ENCODE assay signal across 14 cellular contexts in the genomic region with DNA sequence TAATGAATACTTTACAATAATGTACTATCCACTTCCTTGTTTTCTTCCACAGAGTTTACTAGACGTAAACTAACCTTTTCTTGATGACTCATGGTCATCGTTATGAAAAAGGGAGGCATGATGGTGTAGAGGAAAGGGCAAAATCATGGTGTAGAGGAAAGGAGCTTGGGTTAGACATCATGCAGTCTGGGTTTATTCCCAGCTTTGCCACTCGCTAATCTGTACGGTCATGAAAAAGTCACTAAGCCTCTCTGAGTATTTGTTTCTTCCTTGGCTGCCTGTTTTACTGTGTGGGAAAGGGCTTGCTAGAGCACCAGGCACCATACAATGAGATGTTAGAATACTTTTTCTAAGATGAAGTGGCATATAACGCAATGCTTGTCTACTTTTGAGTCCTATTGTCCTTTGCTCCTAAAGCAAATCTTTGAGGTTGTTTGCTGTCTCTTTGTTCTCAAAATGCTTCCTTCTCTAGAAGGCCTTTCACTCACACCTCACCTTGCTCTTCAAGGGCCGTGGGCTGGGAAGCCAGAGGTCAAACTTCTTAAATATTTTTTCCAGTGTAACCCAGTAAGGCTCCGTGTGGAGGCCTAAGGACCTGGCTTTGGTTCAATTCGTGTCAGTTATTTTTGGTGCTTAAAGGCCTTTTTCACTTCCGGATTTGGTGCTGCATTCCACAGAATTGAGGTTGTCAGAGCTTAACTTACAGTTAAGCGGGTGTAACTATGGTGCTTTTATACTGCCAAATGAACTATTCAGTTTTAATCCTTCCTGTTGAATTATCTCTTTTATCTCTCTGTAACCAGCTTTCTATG. TPM values are rescaled to one million over a fixed set of nuclear protein-coding genes. Genes with fewer than 3 reads are reported as not detected.
DNase-seq lines count a peak whose midpoint lies in the region; ATAC-seq and TF ChIP-seq lines count a peak whose summit lies in the region.
"Had no signal": no experiment of that assay in that cellular context is flagged by ENCODE, and none has a peak within 500 bp of the region (broad histone marks: within the 10 kb centered on the region; RNA-seq: fewer than 3 reads in every experiment).

No MANE protein-coding gene starts in this region.

- H3K27me3 Mint-ChIP-seq in WTC11 (ENCODE audit: low read depth), result peaks cover 9% of the 10 kb centered on the region; the same call in 1 of the 2 replicates
- H3K27me3 Mint-ChIP-seq: effector memory CD8-positive, alpha-beta T cell had no signal

- H3K79me2 ChIP-seq in mesendoderm (ENCODE audit: control insufficient read depth, insufficient read depth, low read length), result no peaks in the 10 kb centered on the region

- no peaks in the 10 kb centered on the region for H3K9me3 Mint-ChIP-seq in WTC11
- H3K9me3 Mint-ChIP-seq: activated T-helper 17 cell treated with anti-CD3 and anti-CD28 coated beads, Interleukin-2, amount 50 U/mL, for 72 hours; effector memory CD8-positive, alpha-beta T cell had no signal

- no peak overlapping the region for H3K56ac ChIP-seq in mesendoderm (ENCODE audit: low read length)

- H3K18ac ChIP-seq in mesendoderm (ENCODE audit: low read length), result no peak overlapping the region

- DNase-seq in Ammon's horn (ENCODE audit: low spot score), result peak; percentile 23
- DNase-seq in KBM-7, result peak; percentile 68
- peak; percentile 24 for DNase-seq in amniotic epithelial cell (ENCODE audit: low read depth)
- no peak for DNase-seq in mesendoderm
- DNase-seq in WTC11 (ENCODE audit: low spot score), result no peak
- DNase-seq in cerebellum (ENCODE audit: low spot score), result no peak
- DNase-seq: DMS 273 treated with DMSO at 0.1 percent for 48 hours; effector memory CD8-positive, alpha-beta T cell; stimulated activated CD4-positive, alpha-beta T cell treated with anti-CD3 and anti-CD28 coated beads, Interleukin-2, amount 100 ng/mL, for 48 hours had no signal

- no peak overlapping the region for H3K4me3 ChIP-seq in mesendoderm (ENCODE audit: low read length)
- H3K4me3 ChIP-seq: SJCRH30 had no signal

- no peak overlapping the region for H3K27ac ChIP-seq in mesendoderm (ENCODE audit: low read depth, low read length)
- H3K27ac ChIP-seq: SJCRH30 had no signal

- H3K4me3 Mint-ChIP-seq in WTC11, result no peak overlapping the region
- H3K4me3 Mint-ChIP-seq: effector memory CD8-positive, alpha-beta T cell had no signal

- peak overlapping the region; percentile 43 for H3K4ac ChIP-seq in mesendoderm (ENCODE audit: low read depth, low read length)

- H3K4me2 ChIP-seq in mesendoderm (ENCODE audit: low read length), result no peak overlapping the region

- H3K23ac ChIP-seq in mesendoderm (ENCODE audit: low read length), result no peak overlapping the region

- H3K79me1 ChIP-seq in mesendoderm (ENCODE audit: low read length), result no peaks in the 10 kb centered on the region

- CTCF ChIA-PET in WTC11 (lab: Charles Lee), result interaction anchor here (1.5 to 2.4 kb wide), 2 partner anchors 8 to 58 kb away, joined by 9 to 11 read pairs; no protein-coding TSS in a partner anchor

- no peak overlapping the region for H2AK5ac ChIP-seq in mesendoderm (ENCODE audit: low read length)

- ATAC-seq in HG03521 (IDR thresholded peaks at IDR 0.05; ENCODE audit: unreplicated experiment), result no peak
- no peak for ATAC-seq in GM18519 (IDR thresholded peaks at IDR 0.05; ENCODE audit: low FRiP score, unreplicated experiment)
- ATAC-seq in WTC11, result no peak
- ATAC-seq: effector memory CD8-positive, alpha-beta T cell had no signal

- H2BK120ac ChIP-seq in mesendoderm (ENCODE audit: low read depth, low read length), result no peak overlapping the region

- no peaks in the 10 kb centered on the region for H3K36me3 ChIP-seq in mesendoderm (ENCODE audit: control insufficient read depth, insufficient read depth, low read length)
- H3K36me3 ChIP-seq: SJCRH30 had no signal

- H3K4me1 Mint-ChIP-seq in WTC11, result no peaks in the 10 kb centered on the region

- POLR2A ChIA-PET in WTC11 (lab: Charles Lee), result interaction anchor here (0.6 kb wide), 1 partner anchor 59 kb away, joined by 3 read pairs; no protein-coding TSS in a partner anchor

- no peak overlapping the region for H3K27ac Mint-ChIP-seq in WTC11
- H3K27ac Mint-ChIP-seq: effector memory CD8-positive, alpha-beta T cell had no signal

- no peaks in the 10 kb centered on the region for H3K27me3 ChIP-seq in mesendoderm (ENCODE audit: insufficient read depth, low read length, poor library complexity)

- in situ Hi-C loops in KBM-7 (cut with MboI; ENCODE audit: low pct_unique_long_range_greater_than_20kb, low sequenced_read_pairs), result no loop called here

- H2BK15ac ChIP-seq in mesendoderm (replicated peaks; ENCODE audit: low read depth), result no peak overlapping the region

- H2BK5ac ChIP-seq in mesendoderm (ENCODE audit: low read length), result no peak overlapping the region

- no peak overlapping the region for H4K5ac ChIP-seq in mesendoderm (ENCODE audit: low read length)

- no peak for TF ChIP-seq CTCF in WTC11 (IDR thresholded peaks at IDR 0.05)

- no peaks in the 10 kb centered on the region for H3K36me3 Mint-ChIP-seq in WTC11

- WGBS in mesendoderm (ENCODE audit: extremely low coverage, insufficient coverage, low lambda C conversion rate), result no CpG with 5 or more reads among the region's 10 CpGs

- peaks cover 3% of the 10 kb centered on the region for H3K4me1 ChIP-seq in mesendoderm (ENCODE audit: control insufficient read depth, low read depth, low read length)

- H3K9ac ChIP-seq in mesendoderm (ENCODE audit: low read length), result no peak overlapping the region

- H4K8ac ChIP-seq in mesendoderm (ENCODE audit: low read depth, low read length), result no peak overlapping the region

TF ChIP-seq in WTC11, 78 proteins besides CTCF, POLR2A, EP300 and RAD21 (continues in another document):
- TF ChIP-seq MYBL2 (CRISPR knock-in tag; IDR thresholded peaks at IDR 0.05) (no peak), MXD4 (CRISPR knock-in tag; IDR thresholded peaks at IDR 0.05; ENCODE audit: borderline replicate concordance) (no peak), ZNF671 (CRISPR knock-in tag; IDR thresholded peaks at IDR 0.05) (no peak), SMAD3 (CRISPR knock-in tag; IDR thresholded peaks at IDR 0.05; ENCODE audit: borderline replicate concordance) (no peak), ZNF232 (CRISPR knock-in tag; IDR thresholded peaks at IDR 0.05) (no peak), PRRX2 (CRISPR knock-in tag; IDR thresholded peaks at IDR 0.05) (no peak), FOXK1 (CRISPR knock-in tag; IDR thresholded peaks at IDR 0.05) (no peak), TCF7 (CRISPR knock-in tag; IDR thresholded peaks at IDR 0.05; ENCODE audit: low read depth) (no peak), GTF2I (CRISPR knock-in tag; conservative IDR thresholded peaks at IDR 0.05) (no peak)
- TF ChIP-seq, protein P1, sequence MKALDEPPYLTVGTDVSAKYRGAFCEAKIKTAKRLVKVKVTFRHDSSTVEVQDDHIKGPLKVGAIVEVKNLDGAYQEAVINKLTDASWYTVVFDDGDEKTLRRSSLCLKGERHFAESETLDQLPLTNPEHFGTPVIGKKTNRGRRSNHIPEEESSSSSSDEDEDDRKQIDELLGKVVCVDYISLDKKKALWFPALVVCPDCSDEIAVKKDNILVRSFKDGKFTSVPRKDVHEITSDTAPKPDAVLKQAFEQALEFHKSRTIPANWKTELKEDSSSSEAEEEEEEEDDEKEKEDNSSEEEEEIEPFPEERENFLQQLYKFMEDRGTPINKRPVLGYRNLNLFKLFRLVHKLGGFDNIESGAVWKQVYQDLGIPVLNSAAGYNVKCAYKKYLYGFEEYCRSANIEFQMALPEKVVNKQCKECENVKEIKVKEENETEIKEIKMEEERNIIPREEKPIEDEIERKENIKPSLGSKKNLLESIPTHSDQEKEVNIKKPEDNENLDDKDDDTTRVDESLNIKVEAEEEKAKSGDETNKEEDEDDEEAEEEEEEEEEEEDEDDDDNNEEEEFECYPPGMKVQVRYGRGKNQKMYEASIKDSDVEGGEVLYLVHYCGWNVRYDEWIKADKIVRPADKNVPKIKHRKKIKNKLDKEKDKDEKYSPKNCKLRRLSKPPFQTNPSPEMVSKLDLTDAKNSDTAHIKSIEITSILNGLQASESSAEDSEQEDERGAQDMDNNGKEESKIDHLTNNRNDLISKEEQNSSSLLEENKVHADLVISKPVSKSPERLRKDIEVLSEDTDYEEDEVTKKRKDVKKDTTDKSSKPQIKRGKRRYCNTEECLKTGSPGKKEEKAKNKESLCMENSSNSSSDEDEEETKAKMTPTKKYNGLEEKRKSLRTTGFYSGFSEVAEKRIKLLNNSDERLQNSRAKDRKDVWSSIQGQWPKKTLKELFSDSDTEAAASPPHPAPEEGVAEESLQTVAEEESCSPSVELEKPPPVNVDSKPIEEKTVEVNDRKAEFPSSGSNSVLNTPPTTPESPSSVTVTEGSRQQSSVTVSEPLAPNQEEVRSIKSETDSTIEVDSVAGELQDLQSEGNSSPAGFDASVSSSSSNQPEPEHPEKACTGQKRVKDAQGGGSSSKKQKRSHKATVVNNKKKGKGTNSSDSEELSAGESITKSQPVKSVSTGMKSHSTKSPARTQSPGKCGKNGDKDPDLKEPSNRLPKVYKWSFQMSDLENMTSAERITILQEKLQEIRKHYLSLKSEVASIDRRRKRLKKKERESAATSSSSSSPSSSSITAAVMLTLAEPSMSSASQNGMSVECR (CRISPR knock-in tag; IDR thresholded peaks at IDR 0.05; ENCODE audit: borderline replicate concordance), result no peak
- TF ChIP-seq, protein P2, sequence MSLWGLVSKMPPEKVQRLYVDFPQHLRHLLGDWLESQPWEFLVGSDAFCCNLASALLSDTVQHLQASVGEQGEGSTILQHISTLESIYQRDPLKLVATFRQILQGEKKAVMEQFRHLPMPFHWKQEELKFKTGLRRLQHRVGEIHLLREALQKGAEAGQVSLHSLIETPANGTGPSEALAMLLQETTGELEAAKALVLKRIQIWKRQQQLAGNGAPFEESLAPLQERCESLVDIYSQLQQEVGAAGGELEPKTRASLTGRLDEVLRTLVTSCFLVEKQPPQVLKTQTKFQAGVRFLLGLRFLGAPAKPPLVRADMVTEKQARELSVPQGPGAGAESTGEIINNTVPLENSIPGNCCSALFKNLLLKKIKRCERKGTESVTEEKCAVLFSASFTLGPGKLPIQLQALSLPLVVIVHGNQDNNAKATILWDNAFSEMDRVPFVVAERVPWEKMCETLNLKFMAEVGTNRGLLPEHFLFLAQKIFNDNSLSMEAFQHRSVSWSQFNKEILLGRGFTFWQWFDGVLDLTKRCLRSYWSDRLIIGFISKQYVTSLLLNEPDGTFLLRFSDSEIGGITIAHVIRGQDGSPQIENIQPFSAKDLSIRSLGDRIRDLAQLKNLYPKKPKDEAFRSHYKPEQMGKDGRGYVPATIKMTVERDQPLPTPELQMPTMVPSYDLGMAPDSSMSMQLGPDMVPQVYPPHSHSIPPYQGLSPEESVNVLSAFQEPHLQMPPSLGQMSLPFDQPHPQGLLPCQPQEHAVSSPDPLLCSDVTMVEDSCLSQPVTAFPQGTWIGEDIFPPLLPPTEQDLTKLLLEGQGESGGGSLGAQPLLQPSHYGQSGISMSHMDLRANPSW (CRISPR knock-in tag; conservative IDR thresholded peaks at IDR 0.05; ENCODE audit: low read depth), result no peak

RNA-seq across cellular contexts. Expression of a gene that starts 9.9 kb away (rescaled TPM):
- polyA plus RNA-seq in mesendoderm (2013, experiment 1 of 2), result 15.2 TPM
- 14.4 TPM for polyA plus RNA-seq in mesendoderm (2013, experiment 2 of 2)
- 21.3 to 26.0 TPM (median 22.1 TPM) in 3 replicates for total RNA-seq in WTC11 (2021)
- 15.9 TPM for total RNA-seq in cerebellum

RNA-seq across cellular contexts. Expression of a gene that starts 48.5 kb away (rescaled TPM):
- 0.07 TPM for polyA plus RNA-seq in mesendoderm (2013, experiment 1 of 2)
- 0.10 TPM for polyA plus RNA-seq in mesendoderm (2013, experiment 2 of 2)
- 0.13 to 0.30 TPM (median 0.25 TPM) in 3 replicates for total RNA-seq in WTC11 (2021)
- not detected for total RNA-seq in cerebellum
- total RNA-seq: lung microvascular endothelial cell, SJCRH30 had no signal

Comparison
In these comparisons a context has a peak if more than half of its experiments do, and no peak if none do; other contexts are left out.
1. DNase-seq: peak in Ammon's horn (single experiment), KBM-7 (single experiment) and amniotic epithelial cell (single experiment); none in mesendoderm (single experiment), WTC11 (single experiment) and cerebellum (single experiment).